13 cellular contexts compared by ENCODE assay signal in the genomic region with DNA sequence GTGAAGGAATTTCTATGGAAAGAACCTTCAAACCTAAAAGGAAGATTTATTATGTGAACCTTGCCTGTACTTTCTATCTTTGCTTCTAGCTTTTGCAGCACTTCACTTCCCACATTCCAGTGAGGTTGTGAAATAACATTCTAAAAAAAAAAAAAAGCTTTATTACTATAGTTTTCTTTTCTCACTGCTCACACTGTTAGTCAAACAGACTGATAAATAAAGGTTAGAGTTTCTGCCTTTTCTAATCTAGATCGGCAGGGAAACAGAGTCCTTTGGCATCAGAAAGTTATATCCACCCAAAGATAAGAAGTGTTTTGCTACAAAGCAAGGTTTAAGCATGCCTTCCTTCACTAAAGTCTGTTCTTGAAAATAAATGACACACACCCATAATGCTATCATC. TPM values are rescaled to one million over a fixed set of nuclear protein-coding genes. Genes with fewer than 3 reads are reported as not detected.
DNase-seq lines count a peak whose midpoint lies in the region; ATAC-seq, FAIRE-seq and TF ChIP-seq lines count a peak whose summit lies in the region.
"Had no signal": no experiment of that assay in that cellular context is flagged by ENCODE, and none has a peak within 500 bp of the region (broad histone marks: within the 10 kb centered on the region; RNA-seq: fewer than 3 reads in every experiment).

No MANE protein-coding gene starts in this region.

- H3K9me3 ChIP-seq in GM23248 (ENCODE audit: low read depth) (no peaks in the 10 kb centered on the region), gastroesophageal sphincter (no peaks in the 10 kb centered on the region), small intestine (ENCODE audit: control insufficient read depth, low read depth) (no peaks in the 10 kb centered on the region)
- H3K9me3 ChIP-seq: MG63 had no signal

- no peak overlapping the region for H3K4me2 ChIP-seq in GM23248 (ENCODE audit: unreplicated experiment)

- ATAC-seq in gastroesophageal sphincter (no peak), omental fat pad (ENCODE audit: low FRiP score) (no peak)
- ATAC-seq: activated CD8-positive, alpha-beta T cell treated with anti-CD3 and anti-CD28 coated beads for 36 hours had no signal

- H3K4me3 ChIP-seq in GM23248 (no peak overlapping the region), WI38 (ENCODE audit: low read depth, low read length) (peak overlapping the region; percentile 38), gastroesophageal sphincter (peak overlapping the region in 1 of 2 donors; percentile 8), small intestine (ENCODE audit: low read depth in 1 of 2, low read length in 2 of 2) (no peak overlapping the region)
- H3K4me3 ChIP-seq: lung, MG63 had no signal

- no peak for TF ChIP-seq CTCF in WI38 (IDR thresholded peaks at IDR 0.05; ENCODE audit: low read depth, low read length)
- no peak for TF ChIP-seq CTCF in gastroesophageal sphincter (IDR thresholded peaks at IDR 0.05)
- TF ChIP-seq CTCF in omental fat pad (IDR thresholded peaks at IDR 0.05), result no peak

- 93 to 94% methylated on average over 1 of the region's 1 CpG for WGBS in GM23248 (ENCODE audit: low coverage in 1 of 2, low lambda C conversion rate in 2 of 2, missing lambda C conversion rate in 2 of 2), 2 experiments
- 17 to 22% methylated on average over 1 of the region's 1 CpG for WGBS in gastroesophageal sphincter (ENCODE audit: low coverage in 1 of 2), 2 donors
- 9 to 41% (median 21%) methylated on average over 1 of the region's 1 CpG for WGBS in small intestine, 3 donors

- DNase-seq in GM23248 (peak; percentile 53), small intestine (peak; percentile 71), omental fat pad (ENCODE audit: low spot score) (no peak), cerebellar nuclear complex (lab: John Stamatoyannopoulos, UW) (no peak), NCI-H774 (lab: John Stamatoyannopoulos, UW) (no peak)
- DNase-seq: activated CD8-positive, alpha-beta T cell treated with anti-CD3 and anti-CD28 coated beads for 36 hours; cortex of kidney; MG63; posterior cingulate gyrus had no signal

- no peak overlapping the region for H3K9ac ChIP-seq in GM23248

- H3K9me2 ChIP-seq in GM23248 (ENCODE audit: insufficient read depth), result no peaks in the 10 kb centered on the region

- H3K36me3 ChIP-seq in GM23248 (ENCODE audit: low read depth) (no peaks in the 10 kb centered on the region), gastroesophageal sphincter (peaks cover 0 to 8% of the 10 kb centered on the region in 2 donors), small intestine (ENCODE audit: control insufficient read depth in 2 of 2, insufficient read depth in 2 of 2, low read length in 2 of 2) (no peaks in the 10 kb centered on the region)
- H3K36me3 ChIP-seq: MG63 had no signal

- H3K4me1 ChIP-seq in GM23248 (ENCODE audit: insufficient read depth) (peaks cover 17% of the 10 kb centered on the region), gastroesophageal sphincter (peaks cover 0 to 40% (median 7%) of the 10 kb centered on the region in 3 donors), small intestine (ENCODE audit: control insufficient read depth in 2 of 2, insufficient read depth in 1 of 2, low read depth in 1 of 2, low read length in 1 of 2) (peaks cover 2 to 4% of the 10 kb centered on the region in 2 donors)

- H3K79me2 ChIP-seq in GM23248 (ENCODE audit: insufficient read depth), result peaks cover 53% of the 10 kb centered on the region

- no peak for TF ChIP-seq EP300 in gastroesophageal sphincter (IDR thresholded peaks at IDR 0.05)

- FAIRE-seq in small intestine (lab: Jason Lieb, UNC), result no peak
- FAIRE-seq: frontal cortex had no signal

- H3K27ac ChIP-seq in GM23248, result 0 out of 2 replicates have a peak overlapping the region, but pooled peaks have one; percentile 3
- H3K27ac ChIP-seq in gastroesophageal sphincter, result peak overlapping the region; percentile 12 to 97 (median 62)
- no peak overlapping the region for H3K27ac ChIP-seq in small intestine (ENCODE audit: low read depth in 1 of 2, low read length in 1 of 2)

- no peaks in the 10 kb centered on the region for H3K27me3 ChIP-seq in GM23248 (replicated peaks; ENCODE audit: insufficient read depth)
- no peaks in the 10 kb centered on the region for H3K27me3 ChIP-seq in gastroesophageal sphincter
- no peaks in the 10 kb centered on the region for H3K27me3 ChIP-seq in small intestine (ENCODE audit: control insufficient read depth in 2 of 2, insufficient read depth in 2 of 2, low read length in 2 of 2)
- H3K27me3 ChIP-seq: MG63 had no signal

- TF ChIP-seq POLR2A in gastroesophageal sphincter (IDR thresholded peaks at IDR 0.05), result no peak

- no peaks in the 10 kb centered on the region for H4K20me1 ChIP-seq in GM23248 (ENCODE audit: insufficient read depth)

- H2AFZ ChIP-seq in GM23248, result peak overlapping the region; percentile 51; the same call in 1 of the 2 replicates

- in situ Hi-C loops in GM23248 (cut with MboI), result no loop called here

- peaks cover 18% of the 10 kb centered on the region for H3F3A ChIP-seq in GM23248 (ENCODE audit: insufficient read depth)

RNA-seq across cellular contexts. Expression of a gene that starts 2.8 kb away (rescaled TPM):
- total RNA-seq in GM23248 (2014; rRNA removed; shearing (Covaris generic)), result 7.3 and 8.5 TPM in 2 replicates
- polyA plus RNA-seq in GM23248 (2016; fragmentation: Nextera tagmentation; extraction: Ambion mirVana) (55.2 and 56.3 TPM in 2 replicates), small intestine (100 to 1,000 TPM in 1 of 3 donors, 10 to 100 TPM in 2; 29.5 to 106 (median 76.2) TPM)
- total RNA-seq in gastroesophageal sphincter (100 to 1,000 TPM in 1 of 4 donors, 10 to 100 TPM in 3; 55.2 to 117 (median 74.0) TPM), omental fat pad (10 to 100 TPM; 10.4 to 47.6 (median 37.7) TPM)

RNA-seq across cellular contexts. Expression of a gene that starts 3.3 kb away (rescaled TPM):
- 39.0 and 41.9 TPM in 2 replicates for total RNA-seq in GM23248 (2014; rRNA removed; shearing (Covaris generic))
- 40.6 and 48.2 TPM in 2 replicates for polyA plus RNA-seq in GM23248 (2016; fragmentation: Nextera tagmentation; extraction: Ambion mirVana)
- total RNA-seq in gastroesophageal sphincter, result 10 to 100 TPM; 63.9 to 99.1 (median 80.8) TPM
- 10 to 100 TPM in 2 of 3 donors, 1 to 10 TPM in 1; 9.8 to 13.5 (median 10.7) TPM for polyA plus RNA-seq in small intestine
- 10 to 100 TPM; 42.2 to 60.7 (median 46.6) TPM for total RNA-seq in omental fat pad

Comparison
In these comparisons a context has a peak if more than half of its experiments do, and no peak if none do; other contexts are left out.
1. DNase-seq: peak in GM23248 (single experiment) and small intestine (single experiment); none in omental fat pad (single experiment), cerebellar nuclear complex (0 of 2) and NCI-H774 (single experiment).
2. H3K27ac ChIP-seq: peak in GM23248 (single experiment) and gastroesophageal sphincter (4 of 4); none in small intestine (0 of 2).